Comparison of ENCODE assay signal across 8 cellular contexts in genomic region chr5:126422994-126423788, GRCh38. TPM values are rescaled to one million over a fixed set of nuclear protein-coding genes. Genes with fewer than 3 reads are reported as not detected.
A peak's percentile ranks its signal among the peaks of the same experiment; 100 is the strongest.
DNase-seq lines count a peak whose midpoint lies in the region; ATAC-seq and TF ChIP-seq lines count a peak whose summit lies in the region.

Gene GRAMD2B (plus strand): TSS chr5:126423409. CDS start chr5:126423607, 198 bp downstream.

- peaks cover 10% of the 10 kb centered on the region for H3K36me3 Mint-ChIP-seq in type B pancreatic cell

- H3K4me1 Mint-ChIP-seq in type B pancreatic cell (ENCODE audit: unreplicated experiment) = peaks cover 11% of the 10 kb centered on the region

- peak within 1 kb of the TSS; percentile 88 for H3K4me3 Mint-ChIP-seq in type B pancreatic cell

- peak within 1 kb of the TSS; percentile 88 for H3K27ac Mint-ChIP-seq in type B pancreatic cell

- no peak for TF ChIP-seq CTCF in type B pancreatic cell (conservative IDR thresholded peaks at IDR 0.05)

- intact Hi-C loops in left cardiac atrium (cut with DNase I) (no loop called here), posterior cingulate gyrus (cut with DNase I) (loop anchor here (5.0 to 10.0 kb wide), 2 partner anchors 62 to 114 kb away; no protein-coding TSS in a partner anchor)

- ATAC-seq in GM21619 (IDR thresholded peaks at IDR 0.05; ENCODE audit: unreplicated experiment) (peak; percentile 85), left cardiac atrium (peak; percentile 98 to 99)

- no peaks in the 10 kb centered on the region for H3K27me3 Mint-ChIP-seq in type B pancreatic cell

- DNase-seq in DMS53 (lab: John Stamatoyannopoulos, UW) (peak; percentile 96), KG1 (lab: John Stamatoyannopoulos, UW) (peak; percentile 34), T follicular helper cell (ENCODE audit: low read depth) (peak; percentile 58), amniotic epithelial cell (ENCODE audit: low read depth) (peak; percentile 91), left cardiac atrium (peak; percentile 91), posterior cingulate gyrus (peak; percentile 67 to 95 (median 74)), type B pancreatic cell (ENCODE audit: extremely low spot score, unreplicated experiment) (peak; percentile 74)

- no peaks in the 10 kb centered on the region for H3K9me3 Mint-ChIP-seq in type B pancreatic cell

RNA-seq across cellular contexts. Expression of gene GRAMD2B, which starts in this region (rescaled TPM):
- total RNA-seq in left cardiac atrium (10 to 100 TPM; 20.8 to 32.7 TPM), type B pancreatic cell (ENCODE audit: low replicate concordance) (18.3 and 21.5 TPM in 2 replicates)

Comparison
In these comparisons a context has a peak if more than half of its experiments do, and no peak if none do; other contexts are left out.
1. Peak in every context shown above with its lines: DNase-seq and ATAC-seq.
2. DNase-seq: peak in every context shown above with its lines; median percentile 96 in DMS53; 91 in amniotic epithelial cell; 91 in left cardiac atrium; 74 in posterior cingulate gyrus; 74 in type B pancreatic cell; 58 in T follicular helper cell; 34 in KG1.